In the genomic region with DNA sequence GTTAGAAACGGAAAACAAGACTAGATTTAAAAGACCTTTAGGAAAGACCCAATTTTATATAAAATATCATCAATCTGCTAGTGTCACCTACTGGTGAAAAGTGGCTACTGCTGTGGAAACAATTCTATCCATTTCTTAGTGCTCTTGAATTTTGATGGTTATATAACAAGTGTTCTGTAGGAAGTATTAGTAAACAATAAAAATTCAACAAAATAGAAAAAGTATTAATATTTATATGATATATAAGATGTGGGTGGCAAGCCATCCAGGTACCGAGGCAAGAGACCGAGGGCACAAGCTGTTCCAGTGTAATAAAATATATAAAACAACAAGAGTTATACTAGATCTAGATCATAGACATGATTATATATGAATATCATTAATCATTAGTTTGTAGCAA, we compare ENCODE assay signal across 8 cellular contexts. TPM values are rescaled to one million over a fixed set of nuclear protein-coding genes. Genes with fewer than 3 reads are reported as not detected.
A peak's percentile ranks its signal among the peaks of the same experiment; 100 is the strongest.
DNase-seq lines count a peak whose midpoint lies in the region; ATAC-seq, FAIRE-seq and TF ChIP-seq lines count a peak whose summit lies in the region.

No MANE protein-coding gene starts in this region.

- no peak for ATAC-seq in HG03432 (IDR thresholded peaks at IDR 0.05; ENCODE audit: unreplicated experiment)
- ATAC-seq in activated CD4-positive, CD25-positive, alpha-beta regulatory T cell treated with anti-CD3 and anti-CD28 coated beads, Interleukin-2, amount 50 U/mL, for 24 hours, result no peak

- H3K79me2 ChIP-seq in keratinocyte (ENCODE audit: control insufficient read depth, insufficient read depth, low read length), result no peaks in the 10 kb centered on the region

- CTCF ChIA-PET in HEK293 (lab: Yijun Ruan, JAX), result interaction anchor here (0.6 to 7.8 kb wide), 11 partner anchors 18 to 166 kb away, joined by 3 to 87 read pairs (median 3); partner anchors contain the start of gene ANAPC1

- no peaks in the 10 kb centered on the region for H4K20me1 ChIP-seq in keratinocyte (ENCODE audit: control insufficient read depth, extremely low read depth, insufficient read depth, low read length)

- no peak overlapping the region for H3K4me3 ChIP-seq in HEK293 (ENCODE audit: low read depth, low read length)
- H3K4me3 ChIP-seq in brain microvascular endothelial cell (ENCODE audit: low read depth, low read length), result no peak overlapping the region
- H3K4me3 ChIP-seq in keratinocyte (ENCODE audit: control insufficient read depth in 2 of 3, extremely low read depth in 1 of 3, insufficient read depth in 2 of 3, low read depth in 1 of 3, low read length in 3 of 3), result no peak overlapping the region
- H3K4me3 ChIP-seq in testis, result no peak overlapping the region

- no peak for FAIRE-seq in keratinocyte (lab: Jason Lieb, UNC)

- H3K27ac ChIP-seq in HEK293 (ENCODE audit: extremely low read depth, low read depth, low read length) (no peak overlapping the region), brain microvascular endothelial cell (no peak overlapping the region), keratinocyte (ENCODE audit: control insufficient read depth, insufficient read depth, low read length) (no peak overlapping the region), testis (no peak overlapping the region)

- DNase-seq in DMS53 treated with DMSO at 0.1 percent for 48 hours (lab: John Stamatoyannopoulos, UW; ENCODE audit: unreplicated experiment) (peak; percentile 77), NCI-H774 (lab: John Stamatoyannopoulos, UW) (peak; percentile 23), brain microvascular endothelial cell (peak; percentile 59), keratinocyte (ENCODE audit: low read depth, low spot score) (no peak), testis (peak; percentile 48)

- WGBS in testis, 2 donors, result 26 to 43% methylated on average over 3 of the region's 3 CpGs

- no peak overlapping the region for H3K4me2 ChIP-seq in keratinocyte (ENCODE audit: control insufficient read depth, extremely low read depth, insufficient read depth, low read depth, low read length)

- H3K4me1 ChIP-seq in HEK293 (ENCODE audit: control insufficient read depth, insufficient read depth, low read length) (peaks cover 2% of the 10 kb centered on the region; the same call in 1 of the 2 replicates), keratinocyte (ENCODE audit: control insufficient read depth, extremely low read depth, insufficient read depth, low read length) (peaks cover 6% of the 10 kb centered on the region), testis (peaks cover 15% of the 10 kb centered on the region)

- H3K9me1 ChIP-seq in keratinocyte (ENCODE audit: control insufficient read depth, extremely low read depth, insufficient read depth, low read length), result peaks cover 2% of the 10 kb centered on the region

- H3K36me3 ChIP-seq in HEK293 (ENCODE audit: control insufficient read depth in 2 of 2, insufficient read depth in 1 of 2, low read length in 2 of 2) (no peaks in the 10 kb centered on the region), brain microvascular endothelial cell (replicated peaks) (no peaks in the 10 kb centered on the region), keratinocyte (ENCODE audit: control insufficient read depth in 2 of 2, extremely low read depth in 1 of 2, insufficient read depth in 2 of 2, low read length in 2 of 2) (no peaks in the 10 kb centered on the region), testis (ENCODE audit: low read depth, missing control alignments) (no peaks in the 10 kb centered on the region)

- H3K9ac ChIP-seq in keratinocyte (ENCODE audit: control insufficient read depth, extremely low read depth, insufficient read depth, low read length), result no peak overlapping the region

- no peak for TF ChIP-seq CTCF in HEK293 (tag by site-specific recombination; IDR thresholded peaks at IDR 0.05)
- peak; percentile 69 for TF ChIP-seq CTCF in brain microvascular endothelial cell (IDR thresholded peaks at IDR 0.05; ENCODE audit: low read depth, low read length, missing control alignments)
- peak in 2 of 3 experiments; percentile 49 to 69 for TF ChIP-seq CTCF in keratinocyte (optimal IDR thresholded peaks at IDR 0.05 in 1 of 3, IDR thresholded peaks at IDR 0.05 in 1 of 3, conservative IDR thresholded peaks at IDR 0.05 in 1 of 3; ENCODE audit: extremely low read depth in 1 of 3, insufficient read depth in 2 of 3, low read length in 3 of 3)
- TF ChIP-seq CTCF in testis (IDR thresholded peaks at IDR 0.05), result peak; percentile 78 to 93 (median 84)

- TF ChIP-seq POLR2A in testis (IDR thresholded peaks at IDR 0.05), result no peak

- intact Hi-C loops in testis (cut with DNase I; ENCODE audit: low total_unique reads), result loop anchor here (5.0 kb wide), 1 partner anchor 157 kb away; no protein-coding TSS in a partner anchor

- no peaks in the 10 kb centered on the region for H3K27me3 ChIP-seq in brain microvascular endothelial cell (replicated peaks)
- no peaks in the 10 kb centered on the region for H3K27me3 ChIP-seq in keratinocyte (ENCODE audit: control insufficient read depth, extremely low read depth, insufficient read depth, low read length)
- no peaks in the 10 kb centered on the region for H3K27me3 ChIP-seq in testis

- no peak overlapping the region for H2AFZ ChIP-seq in keratinocyte (ENCODE audit: control insufficient read depth, low read length)

- dilution Hi-C loops in keratinocyte (cut with MboI; ENCODE audit: extremely low pct_ligation_motif_present, low sequenced_read_pairs), result no loop called here

- in situ Hi-C loops in brain microvascular endothelial cell (cut with HindIII; ENCODE audit: low pct_ligation_motif_present, low sequenced_read_pairs), result loop anchor here (25.0 kb wide), 1 partner anchor 162 kb away; the partner anchor contains the start of genes ANAPC1 and MERTK

- POLR2A ChIA-PET in HEK293 (lab: Yijun Ruan, JAX), result no interaction called here

- no peaks in the 10 kb centered on the region for H3K9me3 ChIP-seq in HEK293 (ENCODE audit: control insufficient read depth, insufficient read depth, low read depth, low read length)
- H3K9me3 ChIP-seq in keratinocyte (ENCODE audit: control insufficient read depth, low read depth, low read length), result no peaks in the 10 kb centered on the region
- H3K9me3 ChIP-seq in testis, result no peaks in the 10 kb centered on the region

TF ChIP-seq in HEK293, 187 proteins besides CTCF, POLR2A, EP300 and RAD21:
- TF ChIP-seq ZNF391 (tag by site-specific recombination; IDR thresholded peaks at IDR 0.05; ENCODE audit: borderline replicate concordance, low read depth), result no peak
- peak; percentile 66 for TF ChIP-seq ZNF654 (tag by site-specific recombination; IDR thresholded peaks at IDR 0.05; ENCODE audit: low read depth)

RNA-seq across cellular contexts. Expression of gene TMEM87B, which starts 6.2 kb away (rescaled TPM):
- polyA plus RNA-seq in keratinocyte (19.5 to 37.3 TPM (median 21.0 TPM) in 3 replicates), testis (ENCODE audit: insufficient read depth, low read depth, low replicate concordance) (12.9 TPM)
- 23.8 TPM for polyA plus RNA-seq in keratinocyte (2011; ENCODE audit: low read depth)
- 7.4 and 16.7 TPM in 2 replicates for polyA plus RNA-seq in keratinocyte (2011; cell fraction: cytosol; rRNA removed)
- 41.9 and 62.0 TPM in 2 replicates for polyA plus RNA-seq in keratinocyte (2011; cell fraction: nucleus; rRNA removed)
- 21.2 and 23.3 TPM in 2 replicates for polyA plus RNA-seq in keratinocyte (2012; ENCODE audit: low replicate concordance)
- 10.6 to 23.5 TPM (median 13.7 TPM) in 3 replicates for polyA minus RNA-seq in keratinocyte
- 21.3 TPM for polyA minus RNA-seq in keratinocyte (2011; cell fraction: cytosol; rRNA and poly(A)+ RNA removed)
- polyA minus RNA-seq in keratinocyte (2011; cell fraction: nucleus; rRNA and poly(A)+ RNA removed), result 57.7 and 90.8 TPM in 2 replicates
- 10 to 100 TPM; 13.2 to 22.6 TPM for total RNA-seq in testis
